Comparison of ENCODE assay signal across 24 cellular contexts in the genomic region with DNA sequence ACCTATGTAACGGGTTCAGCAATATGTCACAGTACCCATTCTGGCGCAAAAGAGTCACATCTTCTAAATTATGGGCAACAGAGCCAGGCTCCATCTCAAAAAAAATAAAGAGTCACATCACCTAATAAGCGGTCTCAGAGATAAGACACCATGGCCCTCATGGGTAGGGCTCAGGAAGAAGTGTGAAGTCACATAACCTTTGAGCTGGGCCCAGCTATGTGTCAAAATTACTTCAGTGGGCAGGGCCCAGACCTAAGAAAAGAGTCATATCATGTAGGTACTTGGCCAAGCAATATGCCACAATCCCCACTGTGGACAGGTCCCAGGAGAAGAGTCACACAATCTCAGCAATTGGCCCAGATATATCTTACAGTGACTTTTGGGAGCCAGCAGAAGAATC. TPM values are rescaled to one million over a fixed set of nuclear protein-coding genes. Genes with fewer than 3 reads are reported as not detected.
DNase-seq lines count a peak whose midpoint lies in the region; ATAC-seq and TF ChIP-seq lines count a peak whose summit lies in the region.
"Had no signal": no experiment of that assay in that cellular context is flagged by ENCODE, and none has a peak within 500 bp of the region (broad histone marks: within the 10 kb centered on the region; RNA-seq: fewer than 3 reads in every experiment).

No MANE protein-coding gene starts in this region.

- H3K9ac ChIP-seq in colonic mucosa (ENCODE audit: low read depth in 2 of 2, low read length in 2 of 2) (no peak overlapping the region), mucosa of rectum (ENCODE audit: low read depth in 1 of 2, low read length in 2 of 2) (no peak overlapping the region)
- H3K9ac ChIP-seq: BLaER1 treated with 17β-estradiol and CSF1 and Interleukin-3, amounts not matched to agents 10 nM and 100 nM; GM23248 had no signal

- DNase-seq in colonic mucosa (no peak), islet precursor cell (peak; percentile 12), left ventricle myocardium superior (no peak)
- DNase-seq in activated CD8-positive, alpha-beta T cell treated with anti-CD3 and anti-CD28 coated beads, Interleukin-2, amount 10 ng/mL, durations not matched to agents 7 days and 5 days = no peak
- DNase-seq in activated CD4-positive, CD25-positive, alpha-beta regulatory T cell treated with anti-CD3 and anti-CD28 coated beads, Interleukin-2, amount 50 U/mL, for 72 hours = no peak
- DNase-seq: 8988T; ACHN; AML-193; BE2C; CD4-positive, alpha-beta T cell; CD8-positive, alpha-beta memory T cell; DMS 273 treated with DMSO at 0.1 percent for 48 hours; DMS79; EL; GDM1; GM23248; H7; HCEC 1CT had no signal

- H3K27ac Mint-ChIP-seq in activated CD8-positive, alpha-beta T cell treated with anti-CD3 and anti-CD28 coated beads, Interleukin-2, amount 10 ng/mL, durations not matched to agents 7 days and 5 days = no peak overlapping the region
- H3K27ac Mint-ChIP-seq: CD14-positive monocyte; CD4-positive, alpha-beta T cell; CD8-positive, alpha-beta memory T cell had no signal

- H3K36me3 ChIP-seq in colonic mucosa = no peaks in the 10 kb centered on the region
- peaks cover 0 to 2% of the 10 kb centered on the region in 2 donors for H3K36me3 ChIP-seq in mucosa of rectum (ENCODE audit: control insufficient read depth in 2 of 2, insufficient read depth in 2 of 2, low read length in 2 of 2)
- H3K36me3 ChIP-seq: BE2C had no signal

- no peak for ATAC-seq in activated CD8-positive, alpha-beta T cell treated with anti-CD3 and anti-CD28 coated beads, Interleukin-2, amount 10 ng/mL, durations not matched to agents 7 days and 5 days
- ATAC-seq in HG02610 (IDR thresholded peaks at IDR 0.05; ENCODE audit: unreplicated experiment) (no peak), left ventricle myocardium superior (no peak)
- ATAC-seq: A549, GM12878 had no signal

- H3K27ac ChIP-seq in colonic mucosa (peak overlapping the region; percentile 9), mucosa of rectum (ENCODE audit: low read depth in 2 of 2, low read length in 2 of 2) (peak overlapping the region; percentile 49 to 70)
- H3K27ac ChIP-seq: A549; BLaER1 treated with 17β-estradiol and CSF1 and Interleukin-3, amounts not matched to agents 10 nM and 100 nM; GM23248 had no signal

- H3K9me3 ChIP-seq in colonic mucosa = no peaks in the 10 kb centered on the region
- H3K9me3 ChIP-seq in mucosa of rectum (ENCODE audit: control insufficient read depth in 2 of 2, low read length in 2 of 2) = no peaks in the 10 kb centered on the region
- H3K9me3 ChIP-seq: BE2C had no signal

- H3K4me1 Mint-ChIP-seq in activated CD8-positive, alpha-beta T cell treated with anti-CD3 and anti-CD28 coated beads, Interleukin-2, amount 10 ng/mL, durations not matched to agents 7 days and 5 days (ENCODE audit: low read depth) = no peaks in the 10 kb centered on the region
- H3K4me1 Mint-ChIP-seq: CD14-positive monocyte; CD8-positive, alpha-beta memory T cell had no signal

- H3K4me3 Mint-ChIP-seq in activated CD8-positive, alpha-beta T cell treated with anti-CD3 and anti-CD28 coated beads, Interleukin-2, amount 10 ng/mL, durations not matched to agents 7 days and 5 days = no peak overlapping the region
- H3K4me3 Mint-ChIP-seq: CD14-positive monocyte; CD4-positive, alpha-beta T cell; CD8-positive, alpha-beta memory T cell had no signal

- no peaks in the 10 kb centered on the region for H3K27me3 Mint-ChIP-seq in activated CD8-positive, alpha-beta T cell treated with anti-CD3 and anti-CD28 coated beads, Interleukin-2, amount 10 ng/mL, durations not matched to agents 7 days and 5 days (ENCODE audit: low read depth)
- H3K27me3 Mint-ChIP-seq: CD4-positive, alpha-beta T cell; CD8-positive, alpha-beta memory T cell had no signal

- no peak overlapping the region for H3K4me3 ChIP-seq in colonic mucosa
- no peak overlapping the region for H3K4me3 ChIP-seq in mucosa of rectum (ENCODE audit: low read length in 2 of 2)
- H3K4me3 ChIP-seq: A549; BLaER1 treated with 17β-estradiol and CSF1 and Interleukin-3, amounts not matched to agents 10 nM and 100 nM; GM12878; GM23248 had no signal

- peaks cover 2% of the 10 kb centered on the region for H3K36me3 Mint-ChIP-seq in activated CD8-positive, alpha-beta T cell treated with anti-CD3 and anti-CD28 coated beads, Interleukin-2, amount 10 ng/mL, durations not matched to agents 7 days and 5 days (ENCODE audit: low read depth)
- H3K36me3 Mint-ChIP-seq: CD14-positive monocyte; CD8-positive, alpha-beta memory T cell had no signal

- H3K27me3 ChIP-seq in colonic mucosa = no peaks in the 10 kb centered on the region
- H3K27me3 ChIP-seq in mucosa of rectum (ENCODE audit: control insufficient read depth in 2 of 2, insufficient read depth in 2 of 2, low read length in 2 of 2) = no peaks in the 10 kb centered on the region
- H3K27me3 ChIP-seq: BE2C; BLaER1 treated with 17β-estradiol and CSF1 and Interleukin-3, amounts not matched to agents 10 nM and 100 nM had no signal

- H3K4me1 ChIP-seq in colonic mucosa (peaks cover 9% of the 10 kb centered on the region), mucosa of rectum (ENCODE audit: control insufficient read depth in 2 of 2, insufficient read depth in 2 of 2, low read length in 2 of 2) (peaks cover 38 to 63% of the 10 kb centered on the region in 2 donors)
- H3K4me1 ChIP-seq: A549, BE2C had no signal

- CTCF ChIA-PET in activated CD8-positive, alpha-beta T cell treated with anti-CD3 and anti-CD28 coated beads, Interleukin-2, amount 10 ng/mL, durations not matched to agents 7 days and 5 days (lab: Charles Lee) = no interaction called here

- TF ChIP-seq CTCF in colonic mucosa (IDR thresholded peaks at IDR 0.05) = no peak

- H3K9me3 Mint-ChIP-seq in activated CD8-positive, alpha-beta T cell treated with anti-CD3 and anti-CD28 coated beads, Interleukin-2, amount 10 ng/mL, durations not matched to agents 7 days and 5 days (ENCODE audit: insufficient read depth) = peaks cover 8% of the 10 kb centered on the region
- H3K9me3 Mint-ChIP-seq: CD8-positive, alpha-beta memory T cell had no signal

- POLR2A ChIA-PET in activated CD8-positive, alpha-beta T cell treated with anti-CD3 and anti-CD28 coated beads, Interleukin-2, amount 10 ng/mL, durations not matched to agents 7 days and 5 days (lab: Charles Lee) = no interaction called here

- intact Hi-C loops in colonic mucosa (cut with DNase I) = no loop called here
- intact Hi-C loops in left ventricle myocardium superior (cut with micrococcal nuclease) = no loop called here

RNA-seq across cellular contexts. Expression of a gene that starts 11.4 kb away (rescaled TPM):
- total RNA-seq in colonic mucosa = 10 to 100 TPM; 70.8 to 80.5 TPM
- 10 to 100 TPM; 32.0 to 35.8 TPM for total RNA-seq in activated CD8-positive, alpha-beta T cell treated with anti-CD3 and anti-CD28 coated beads, Interleukin-2, amount 10 ng/mL, durations not matched to agents 7 days and 5 days
- 147 TPM for total RNA-seq in left ventricle myocardium superior
